In genomic region chr20:406200-407096, GRCh38 we compare ENCODE assay signal across 9 cellular contexts. TPM values are rescaled to one million over a fixed set of nuclear protein-coding genes. Genes with fewer than 3 reads are reported as not detected.
A peak's percentile ranks its signal among the peaks of the same experiment; 100 is the strongest.
DNase-seq lines count a peak whose midpoint lies in the region; ATAC-seq, FAIRE-seq and TF ChIP-seq lines count a peak whose summit lies in the region.
"Had no signal": no experiment of that assay in that cellular context is flagged by ENCODE, and none has a peak within 500 bp of the region (broad histone marks: within the 10 kb centered on the region; RNA-seq: fewer than 3 reads in every experiment).

No MANE protein-coding gene starts in this region.

- no peak for ATAC-seq in stimulated activated naive CD8-positive, alpha-beta T cell treated with anti-CD3 and anti-CD28 coated beads, Interleukin-15, Interleukin-2, amounts not matched to agents 100 U/mL and 50 U/mL, for 24 hours
- ATAC-seq in activated naive CD8-positive, alpha-beta T cell treated with anti-CD3 and anti-CD28 coated beads, Interleukin-2, amount 50 U/mL, for 24 hours: no peak

- H4K8ac ChIP-seq in mesenchymal stem cell (ENCODE audit: low read length): no peak overlapping the region

- no peaks in the 10 kb centered on the region for H3K9me3 Mint-ChIP-seq in stimulated activated naive CD8-positive, alpha-beta T cell treated with anti-CD3 and anti-CD28 coated beads, Interleukin-15, Interleukin-2, amounts not matched to agents 100 ng/mL and 50 ng/mL, for 24 hours
- no peaks in the 10 kb centered on the region for H3K9me3 Mint-ChIP-seq in activated naive CD8-positive, alpha-beta T cell treated with anti-CD3 and anti-CD28 coated beads, Interleukin-2, amount 50 U/mL, for 24 hours

- peaks cover 49% of the 10 kb centered on the region for H3K4me1 Mint-ChIP-seq in stimulated activated naive CD8-positive, alpha-beta T cell treated with anti-CD3 and anti-CD28 coated beads, Interleukin-15, Interleukin-2, amounts not matched to agents 100 ng/mL and 50 ng/mL, for 24 hours (ENCODE audit: low read depth)
- H3K4me1 Mint-ChIP-seq in activated naive CD8-positive, alpha-beta T cell treated with anti-CD3 and anti-CD28 coated beads, Interleukin-2, amount 50 U/mL, for 24 hours: peaks cover 43% of the 10 kb centered on the region

- peaks cover 24% of the 10 kb centered on the region for H3K36me3 Mint-ChIP-seq in stimulated activated naive CD8-positive, alpha-beta T cell treated with anti-CD3 and anti-CD28 coated beads, Interleukin-15, Interleukin-2, amounts not matched to agents 100 ng/mL and 50 ng/mL, for 24 hours (ENCODE audit: low read depth)
- peaks cover 25% of the 10 kb centered on the region for H3K36me3 Mint-ChIP-seq in activated naive CD8-positive, alpha-beta T cell treated with anti-CD3 and anti-CD28 coated beads, Interleukin-2, amount 50 U/mL, for 24 hours (ENCODE audit: low read depth)

- 81% methylated on average over 9 of the region's 9 CpGs for WGBS in mesenchymal stem cell

- DNase-seq in stimulated activated naive CD8-positive, alpha-beta T cell treated with anti-CD3 and anti-CD28 coated beads, Interleukin-15, Interleukin-2, amounts not matched to agents 100 U/mL and 50 U/mL, for 24 hours: no peak
- no peak for DNase-seq in activated naive CD8-positive, alpha-beta T cell treated with anti-CD3 and anti-CD28 coated beads, Interleukin-2, amount 50 U/mL, for 24 hours
- DNase-seq in mesenchymal stem cell (no peak), D721Med (ENCODE audit: insufficient read length, low spot score) (no peak), HK-2 (ENCODE audit: unreplicated experiment) (no peak), HUDEP-2 (lab: John Stamatoyannopoulos, UW; ENCODE audit: unreplicated experiment in 76 of 76) (no peak)
- DNase-seq in effector memory CD4-positive, alpha-beta T cell: no peak
- DNase-seq: Right ventricle myocardium superior had no signal

- no peak overlapping the region for H3K23ac ChIP-seq in mesenchymal stem cell (ENCODE audit: low read length in 2 of 2)

- no peak overlapping the region for H2BK120ac ChIP-seq in mesenchymal stem cell (ENCODE audit: low read depth, low read length)

- H2BK15ac ChIP-seq in mesenchymal stem cell (ENCODE audit: low read depth, poor library complexity, severe bottlenecking): no peak overlapping the region

- H3K4me1 ChIP-seq in mesenchymal stem cell (ENCODE audit: control insufficient read depth, insufficient read depth, low read depth, low read length): peaks cover 16% of the 10 kb centered on the region
- peaks cover 16% of the 10 kb centered on the region for H3K4me1 ChIP-seq in effector memory CD4-positive, alpha-beta T cell (ENCODE audit: control insufficient read depth, insufficient read depth, low read length, poor library complexity, severe bottlenecking)

- TF ChIP-seq CTCF in D721Med (IDR thresholded peaks at IDR 0.05; ENCODE audit: insufficient read depth, missing control alignments): no peak

- H3K79me1 ChIP-seq in mesenchymal stem cell (replicated peaks; ENCODE audit: low read length, poor library complexity, severe bottlenecking): peaks cover 11% of the 10 kb centered on the region

- H4K91ac ChIP-seq in mesenchymal stem cell (ENCODE audit: low read length): no peak overlapping the region

- H2BK12ac ChIP-seq in mesenchymal stem cell (ENCODE audit: low read length in 2 of 2): no peak overlapping the region

- H3K27ac ChIP-seq in mesenchymal stem cell (ENCODE audit: low read length, poor library complexity, severe bottlenecking): no peak overlapping the region
- H3K27ac ChIP-seq in effector memory CD4-positive, alpha-beta T cell (ENCODE audit: insufficient read depth, low read length, poor library complexity, severe bottlenecking): no peak overlapping the region

- H3K14ac ChIP-seq in mesenchymal stem cell (ENCODE audit: low read length in 2 of 2): no peak overlapping the region

- peak overlapping the region in 1 of 2 experiments; percentile 76 for H3K4me3 ChIP-seq in mesenchymal stem cell (ENCODE audit: insufficient read depth in 1 of 2, low read depth in 1 of 2, low read length in 2 of 2)
- no peak overlapping the region for H3K4me3 ChIP-seq in effector memory CD4-positive, alpha-beta T cell (ENCODE audit: insufficient read depth, low read depth, low read length, poor library complexity, severe bottlenecking)

- no peak overlapping the region for H2BK5ac ChIP-seq in mesenchymal stem cell (ENCODE audit: low read depth, low read length, poor library complexity, severe bottlenecking)

- H3K9ac ChIP-seq in mesenchymal stem cell (ENCODE audit: low read length): peak overlapping the region; percentile 86

- no peak for FAIRE-seq in D721Med (lab: Jason Lieb, UNC)

- H3K9me3 ChIP-seq in mesenchymal stem cell (ENCODE audit: control insufficient read depth, low read length): no peaks in the 10 kb centered on the region
- H3K9me3 ChIP-seq in effector memory CD4-positive, alpha-beta T cell (ENCODE audit: control insufficient read depth, low read length): no peaks in the 10 kb centered on the region

- no peak overlapping the region for H3K4ac ChIP-seq in mesenchymal stem cell (ENCODE audit: low read depth in 1 of 2, low read length in 2 of 2)

- no peak overlapping the region for H3K4me2 ChIP-seq in mesenchymal stem cell (ENCODE audit: low read length, poor library complexity, severe bottlenecking)

- peaks cover 15 to 17% of the 10 kb centered on the region in 2 experiments for H3K36me3 ChIP-seq in mesenchymal stem cell (ENCODE audit: control insufficient read depth in 1 of 2, insufficient read depth in 2 of 2, low read depth in 1 of 2, low read length in 2 of 2)
- H3K36me3 ChIP-seq in effector memory CD4-positive, alpha-beta T cell (ENCODE audit: control insufficient read depth, insufficient read depth, low read length): no peaks in the 10 kb centered on the region

- H3K18ac ChIP-seq in mesenchymal stem cell (ENCODE audit: low read depth in 1 of 2, low read length in 2 of 2): no peak overlapping the region

- no peaks in the 10 kb centered on the region for H3K27me3 ChIP-seq in mesenchymal stem cell (ENCODE audit: control insufficient read depth in 1 of 2, insufficient read depth in 1 of 2, low read length in 2 of 2)
- no peaks in the 10 kb centered on the region for H3K27me3 ChIP-seq in effector memory CD4-positive, alpha-beta T cell (replicated peaks; ENCODE audit: control insufficient read depth, insufficient read depth, low read length, poor library complexity, severe bottlenecking)

- H3K4me3 Mint-ChIP-seq in stimulated activated naive CD8-positive, alpha-beta T cell treated with anti-CD3 and anti-CD28 coated beads, Interleukin-15, Interleukin-2, amounts not matched to agents 100 ng/mL and 50 ng/mL, for 24 hours: peak overlapping the region; percentile 84
- peak overlapping the region; percentile 80 for H3K4me3 Mint-ChIP-seq in activated naive CD8-positive, alpha-beta T cell treated with anti-CD3 and anti-CD28 coated beads, Interleukin-2, amount 50 U/mL, for 24 hours

- no peak overlapping the region for H2AFZ ChIP-seq in mesenchymal stem cell (ENCODE audit: low read depth, low read length)

- no peaks in the 10 kb centered on the region for H3K27me3 Mint-ChIP-seq in stimulated activated naive CD8-positive, alpha-beta T cell treated with anti-CD3 and anti-CD28 coated beads, Interleukin-15, Interleukin-2, amounts not matched to agents 100 ng/mL and 50 ng/mL, for 24 hours
- no peaks in the 10 kb centered on the region for H3K27me3 Mint-ChIP-seq in activated naive CD8-positive, alpha-beta T cell treated with anti-CD3 and anti-CD28 coated beads, Interleukin-2, amount 50 U/mL, for 24 hours

- H3K27ac Mint-ChIP-seq in stimulated activated naive CD8-positive, alpha-beta T cell treated with anti-CD3 and anti-CD28 coated beads, Interleukin-15, Interleukin-2, amounts not matched to agents 100 ng/mL and 50 ng/mL, for 24 hours: peak overlapping the region; percentile 92
- peak overlapping the region; percentile 79 for H3K27ac Mint-ChIP-seq in activated naive CD8-positive, alpha-beta T cell treated with anti-CD3 and anti-CD28 coated beads, Interleukin-2, amount 50 U/mL, for 24 hours

- no peak overlapping the region for H2AK5ac ChIP-seq in mesenchymal stem cell (ENCODE audit: low read length, severe bottlenecking)

RNA-seq across cellular contexts. Expression of gene RBCK1, which starts 1.7 kb away (rescaled TPM):
- polyA plus RNA-seq in mesenchymal stem cell (2013, experiment 1 of 2): 78.2 TPM
- polyA plus RNA-seq in mesenchymal stem cell (2013, experiment 2 of 2): 76.4 TPM

RNA-seq across cellular contexts. Expression of gene TRIB3, which starts 25.9 kb away (rescaled TPM):
- polyA plus RNA-seq in mesenchymal stem cell (2013, experiment 1 of 2): 52.7 TPM
- 53.4 TPM for polyA plus RNA-seq in mesenchymal stem cell (2013, experiment 2 of 2)

RNA-seq across cellular contexts. Expression of gene TBC1D20, which starts 55.9 kb away (rescaled TPM):
- polyA plus RNA-seq in mesenchymal stem cell (2013, experiment 1 of 2): 34.7 TPM
- polyA plus RNA-seq in mesenchymal stem cell (2013, experiment 2 of 2): 36.0 TPM

RNA-seq across cellular contexts. Expression of gene NRSN2, which starts 59.5 kb away (rescaled TPM):
- 63.0 TPM for polyA plus RNA-seq in mesenchymal stem cell (2013, experiment 1 of 2)
- 60.9 TPM for polyA plus RNA-seq in mesenchymal stem cell (2013, experiment 2 of 2)
